In the genomic region with DNA sequence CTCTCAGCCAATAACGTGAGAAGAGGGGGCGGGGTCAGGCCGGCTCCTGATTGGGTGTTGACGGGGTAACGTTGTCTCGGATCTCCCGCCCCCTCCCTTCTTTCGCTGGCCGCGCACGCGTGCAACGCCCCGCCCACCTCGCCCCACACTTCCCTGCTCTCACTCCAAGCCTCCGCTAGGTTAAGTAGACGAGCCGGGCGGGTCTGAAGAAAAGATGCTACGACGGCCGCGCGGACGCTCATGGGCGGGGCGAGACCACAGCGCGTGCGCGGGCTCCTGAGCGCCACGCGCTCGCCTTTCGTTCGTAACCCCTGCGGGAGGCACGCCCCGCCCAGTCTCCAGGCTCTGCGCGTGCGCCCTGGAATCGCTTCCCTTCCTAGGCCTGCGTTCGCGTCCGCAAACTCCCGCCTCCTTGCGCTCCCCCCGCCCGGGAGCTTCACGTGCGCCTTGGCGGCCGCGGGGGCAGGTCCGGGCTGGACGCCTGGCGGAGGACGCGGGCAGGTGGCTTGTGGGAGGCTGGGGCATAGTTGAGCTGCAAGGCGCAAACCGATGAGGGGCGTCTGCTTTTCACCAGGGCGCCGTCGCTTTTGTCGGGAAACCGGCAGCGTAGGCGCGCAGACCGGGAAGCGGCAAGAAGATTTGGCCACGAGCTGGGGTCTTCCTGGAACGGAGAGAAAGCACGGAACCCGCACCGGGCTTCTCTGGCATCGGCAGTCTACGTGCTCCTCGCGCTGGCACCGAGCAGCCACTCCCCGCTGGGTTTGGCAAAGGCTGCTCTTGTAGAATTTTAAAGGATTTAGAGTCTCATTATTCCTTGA, we compare ENCODE assay signal across 1 cellular context.
TF ChIP-seq lines count a peak whose summit lies in the region.

No MANE protein-coding gene starts in this region.

TF ChIP-seq in WTC11, 78 proteins besides CTCF, POLR2A, EP300 and RAD21 (continued from another document and continues in another):
- TF ChIP-seq, protein P1, sequence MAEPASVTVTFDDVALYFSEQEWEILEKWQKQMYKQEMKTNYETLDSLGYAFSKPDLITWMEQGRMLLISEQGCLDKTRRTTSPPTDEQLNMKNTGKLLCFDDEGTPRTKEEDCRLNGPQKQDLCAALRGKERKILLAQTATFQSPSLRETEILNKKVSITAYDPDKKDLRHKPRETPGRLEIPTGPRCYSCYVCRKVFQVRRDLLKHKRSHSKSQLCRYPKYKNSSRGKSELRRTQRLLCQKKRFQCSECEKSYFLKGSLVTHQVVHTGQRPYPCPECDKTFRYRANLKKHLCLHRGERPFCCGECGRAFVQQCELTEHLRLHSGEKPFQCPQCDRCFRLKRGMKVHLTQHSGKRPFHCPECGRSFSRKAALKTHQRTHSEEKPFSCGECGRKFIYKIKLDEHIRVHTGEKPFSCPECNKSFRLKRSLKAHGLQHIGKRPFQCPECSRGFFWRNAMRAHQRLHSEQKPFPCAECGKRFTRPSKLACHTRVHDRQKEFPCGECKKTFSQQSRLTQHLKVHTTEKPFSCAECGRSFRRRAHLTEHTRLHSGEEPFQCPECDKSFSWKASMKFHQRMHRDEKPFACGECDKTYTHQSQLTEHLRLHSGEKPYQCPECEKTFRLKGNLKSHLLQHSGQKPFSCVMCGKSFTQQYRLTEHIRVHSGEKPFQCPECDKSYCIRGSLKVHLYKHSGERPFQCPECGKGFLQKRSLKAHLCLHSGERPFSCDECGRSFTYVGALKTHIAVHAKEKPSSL (CRISPR knock-in tag; conservative IDR thresholded peaks at IDR 0.05) = no peak
- no peak for TF ChIP-seq JAZF1 (CRISPR knock-in tag; IDR thresholded peaks at IDR 0.05)
- TF ChIP-seq, protein P2, sequence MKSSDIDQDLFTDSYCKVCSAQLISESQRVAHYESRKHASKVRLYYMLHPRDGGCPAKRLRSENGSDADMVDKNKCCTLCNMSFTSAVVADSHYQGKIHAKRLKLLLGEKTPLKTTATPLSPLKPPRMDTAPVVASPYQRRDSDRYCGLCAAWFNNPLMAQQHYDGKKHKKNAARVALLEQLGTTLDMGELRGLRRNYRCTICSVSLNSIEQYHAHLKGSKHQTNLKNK (CRISPR knock-in tag; IDR thresholded peaks at IDR 0.05) = no peak
- TF ChIP-seq ZNF263 (CRISPR knock-in tag; IDR thresholded peaks at IDR 0.05; ENCODE audit: low read depth) = peak; percentile 82
- TF ChIP-seq OVOL2 (CRISPR knock-in tag; IDR thresholded peaks at IDR 0.05; ENCODE audit: borderline replicate concordance) = no peak
- TF ChIP-seq ETV6 (CRISPR knock-in tag; IDR thresholded peaks at IDR 0.05) = peak; percentile 99
- no peak for TF ChIP-seq EMX1 (CRISPR knock-in tag; IDR thresholded peaks at IDR 0.05)
- TF ChIP-seq, protein P3, sequence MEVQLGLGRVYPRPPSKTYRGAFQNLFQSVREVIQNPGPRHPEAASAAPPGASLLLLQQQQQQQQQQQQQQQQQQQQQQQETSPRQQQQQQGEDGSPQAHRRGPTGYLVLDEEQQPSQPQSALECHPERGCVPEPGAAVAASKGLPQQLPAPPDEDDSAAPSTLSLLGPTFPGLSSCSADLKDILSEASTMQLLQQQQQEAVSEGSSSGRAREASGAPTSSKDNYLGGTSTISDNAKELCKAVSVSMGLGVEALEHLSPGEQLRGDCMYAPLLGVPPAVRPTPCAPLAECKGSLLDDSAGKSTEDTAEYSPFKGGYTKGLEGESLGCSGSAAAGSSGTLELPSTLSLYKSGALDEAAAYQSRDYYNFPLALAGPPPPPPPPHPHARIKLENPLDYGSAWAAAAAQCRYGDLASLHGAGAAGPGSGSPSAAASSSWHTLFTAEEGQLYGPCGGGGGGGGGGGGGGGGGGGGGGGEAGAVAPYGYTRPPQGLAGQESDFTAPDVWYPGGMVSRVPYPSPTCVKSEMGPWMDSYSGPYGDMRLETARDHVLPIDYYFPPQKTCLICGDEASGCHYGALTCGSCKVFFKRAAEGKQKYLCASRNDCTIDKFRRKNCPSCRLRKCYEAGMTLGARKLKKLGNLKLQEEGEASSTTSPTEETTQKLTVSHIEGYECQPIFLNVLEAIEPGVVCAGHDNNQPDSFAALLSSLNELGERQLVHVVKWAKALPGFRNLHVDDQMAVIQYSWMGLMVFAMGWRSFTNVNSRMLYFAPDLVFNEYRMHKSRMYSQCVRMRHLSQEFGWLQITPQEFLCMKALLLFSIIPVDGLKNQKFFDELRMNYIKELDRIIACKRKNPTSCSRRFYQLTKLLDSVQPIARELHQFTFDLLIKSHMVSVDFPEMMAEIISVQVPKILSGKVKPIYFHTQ (CRISPR knock-in tag; IDR thresholded peaks at IDR 0.05) = no peak
- TF ChIP-seq, protein P4, sequence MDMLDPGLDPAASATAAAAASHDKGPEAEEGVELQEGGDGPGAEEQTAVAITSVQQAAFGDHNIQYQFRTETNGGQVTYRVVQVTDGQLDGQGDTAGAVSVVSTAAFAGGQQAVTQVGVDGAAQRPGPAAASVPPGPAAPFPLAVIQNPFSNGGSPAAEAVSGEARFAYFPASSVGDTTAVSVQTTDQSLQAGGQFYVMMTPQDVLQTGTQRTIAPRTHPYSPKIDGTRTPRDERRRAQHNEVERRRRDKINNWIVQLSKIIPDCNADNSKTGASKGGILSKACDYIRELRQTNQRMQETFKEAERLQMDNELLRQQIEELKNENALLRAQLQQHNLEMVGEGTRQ (CRISPR knock-in tag; IDR thresholded peaks at IDR 0.05) = peak; percentile 83
- no peak for TF ChIP-seq PRRX2 (CRISPR knock-in tag; IDR thresholded peaks at IDR 0.05)
- TF ChIP-seq, protein P5, sequence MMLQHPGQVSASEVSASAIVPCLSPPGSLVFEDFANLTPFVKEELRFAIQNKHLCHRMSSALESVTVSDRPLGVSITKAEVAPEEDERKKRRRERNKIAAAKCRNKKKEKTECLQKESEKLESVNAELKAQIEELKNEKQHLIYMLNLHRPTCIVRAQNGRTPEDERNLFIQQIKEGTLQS (CRISPR knock-in tag; conservative IDR thresholded peaks at IDR 0.05) = peak; percentile 71; the same call in 1 of the 2 replicates
- peak; percentile 80 for TF ChIP-seq NR2C2 (CRISPR knock-in tag; IDR thresholded peaks at IDR 0.05)
- TF ChIP-seq FOXK1 (CRISPR knock-in tag; IDR thresholded peaks at IDR 0.05) = peak; percentile 96
- no peak for TF ChIP-seq GTF2I (CRISPR knock-in tag; conservative IDR thresholded peaks at IDR 0.05)
- peak; percentile 98 for TF ChIP-seq NFE2L1 (CRISPR knock-in tag; IDR thresholded peaks at IDR 0.05)
- TF ChIP-seq, protein P6, sequence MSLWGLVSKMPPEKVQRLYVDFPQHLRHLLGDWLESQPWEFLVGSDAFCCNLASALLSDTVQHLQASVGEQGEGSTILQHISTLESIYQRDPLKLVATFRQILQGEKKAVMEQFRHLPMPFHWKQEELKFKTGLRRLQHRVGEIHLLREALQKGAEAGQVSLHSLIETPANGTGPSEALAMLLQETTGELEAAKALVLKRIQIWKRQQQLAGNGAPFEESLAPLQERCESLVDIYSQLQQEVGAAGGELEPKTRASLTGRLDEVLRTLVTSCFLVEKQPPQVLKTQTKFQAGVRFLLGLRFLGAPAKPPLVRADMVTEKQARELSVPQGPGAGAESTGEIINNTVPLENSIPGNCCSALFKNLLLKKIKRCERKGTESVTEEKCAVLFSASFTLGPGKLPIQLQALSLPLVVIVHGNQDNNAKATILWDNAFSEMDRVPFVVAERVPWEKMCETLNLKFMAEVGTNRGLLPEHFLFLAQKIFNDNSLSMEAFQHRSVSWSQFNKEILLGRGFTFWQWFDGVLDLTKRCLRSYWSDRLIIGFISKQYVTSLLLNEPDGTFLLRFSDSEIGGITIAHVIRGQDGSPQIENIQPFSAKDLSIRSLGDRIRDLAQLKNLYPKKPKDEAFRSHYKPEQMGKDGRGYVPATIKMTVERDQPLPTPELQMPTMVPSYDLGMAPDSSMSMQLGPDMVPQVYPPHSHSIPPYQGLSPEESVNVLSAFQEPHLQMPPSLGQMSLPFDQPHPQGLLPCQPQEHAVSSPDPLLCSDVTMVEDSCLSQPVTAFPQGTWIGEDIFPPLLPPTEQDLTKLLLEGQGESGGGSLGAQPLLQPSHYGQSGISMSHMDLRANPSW (CRISPR knock-in tag; conservative IDR thresholded peaks at IDR 0.05; ENCODE audit: low read depth) = no peak
- peak; percentile 98 for TF ChIP-seq RELA (CRISPR knock-in tag; IDR thresholded peaks at IDR 0.05; ENCODE audit: borderline replicate concordance)
- TF ChIP-seq ESRRA (CRISPR knock-in tag; IDR thresholded peaks at IDR 0.05; ENCODE audit: borderline replicate concordance) = peak; percentile 94
- no peak for TF ChIP-seq GRHL2 (CRISPR knock-in tag; IDR thresholded peaks at IDR 0.05; ENCODE audit: insufficient replicate concordance, severe bottlenecking)
- TF ChIP-seq, protein P7, sequence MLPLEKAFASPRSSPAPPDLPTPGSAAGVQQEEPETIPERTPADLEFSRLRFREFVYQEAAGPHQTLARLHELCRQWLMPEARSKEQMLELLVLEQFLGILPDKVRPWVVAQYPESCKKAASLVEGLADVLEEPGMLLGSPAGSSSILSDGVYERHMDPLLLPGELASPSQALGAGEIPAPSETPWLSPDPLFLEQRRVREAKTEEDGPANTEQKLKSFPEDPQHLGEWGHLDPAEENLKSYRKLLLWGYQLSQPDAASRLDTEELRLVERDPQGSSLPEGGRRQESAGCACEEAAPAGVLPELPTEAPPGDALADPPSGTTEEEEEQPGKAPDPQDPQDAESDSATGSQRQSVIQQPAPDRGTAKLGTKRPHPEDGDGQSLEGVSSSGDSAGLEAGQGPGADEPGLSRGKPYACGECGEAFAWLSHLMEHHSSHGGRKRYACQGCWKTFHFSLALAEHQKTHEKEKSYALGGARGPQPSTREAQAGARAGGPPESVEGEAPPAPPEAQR (CRISPR knock-in tag; IDR thresholded peaks at IDR 0.05) = no peak
- 0 out of 2 replicates have a peak, but pooled peaks have one; percentile 53 for TF ChIP-seq CBFB (CRISPR knock-in tag; IDR thresholded peaks at IDR 0.05; ENCODE audit: low read depth)
- TF ChIP-seq, protein P8, sequence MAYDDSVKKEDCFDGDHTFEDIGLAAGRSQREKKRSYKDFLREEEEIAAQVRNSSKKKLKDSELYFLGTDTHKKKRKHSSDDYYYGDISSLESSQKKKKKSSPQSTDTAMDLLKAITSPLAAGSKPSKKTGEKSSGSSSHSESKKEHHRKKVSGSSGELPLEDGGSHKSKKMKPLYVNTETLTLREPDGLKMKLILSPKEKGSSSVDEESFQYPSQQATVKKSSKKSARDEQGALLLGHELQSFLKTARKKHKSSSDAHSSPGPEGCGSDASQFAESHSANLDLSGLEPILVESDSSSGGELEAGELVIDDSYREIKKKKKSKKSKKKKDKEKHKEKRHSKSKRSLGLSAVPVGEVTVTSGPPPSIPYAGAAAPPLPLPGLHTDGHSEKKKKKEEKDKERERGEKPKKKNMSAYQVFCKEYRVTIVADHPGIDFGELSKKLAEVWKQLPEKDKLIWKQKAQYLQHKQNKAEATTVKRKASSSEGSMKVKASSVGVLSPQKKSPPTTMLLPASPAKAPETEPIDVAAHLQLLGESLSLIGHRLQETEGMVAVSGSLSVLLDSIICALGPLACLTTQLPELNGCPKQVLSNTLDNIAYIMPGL (CRISPR knock-in tag; IDR thresholded peaks at IDR 0.05) = peak; percentile 92
- TF ChIP-seq FOXJ3 (CRISPR knock-in tag; IDR thresholded peaks at IDR 0.05; ENCODE audit: borderline replicate concordance) = no peak
- TF ChIP-seq MYBL2 (CRISPR knock-in tag; IDR thresholded peaks at IDR 0.05) = peak; percentile 98
- TF ChIP-seq, protein P9, sequence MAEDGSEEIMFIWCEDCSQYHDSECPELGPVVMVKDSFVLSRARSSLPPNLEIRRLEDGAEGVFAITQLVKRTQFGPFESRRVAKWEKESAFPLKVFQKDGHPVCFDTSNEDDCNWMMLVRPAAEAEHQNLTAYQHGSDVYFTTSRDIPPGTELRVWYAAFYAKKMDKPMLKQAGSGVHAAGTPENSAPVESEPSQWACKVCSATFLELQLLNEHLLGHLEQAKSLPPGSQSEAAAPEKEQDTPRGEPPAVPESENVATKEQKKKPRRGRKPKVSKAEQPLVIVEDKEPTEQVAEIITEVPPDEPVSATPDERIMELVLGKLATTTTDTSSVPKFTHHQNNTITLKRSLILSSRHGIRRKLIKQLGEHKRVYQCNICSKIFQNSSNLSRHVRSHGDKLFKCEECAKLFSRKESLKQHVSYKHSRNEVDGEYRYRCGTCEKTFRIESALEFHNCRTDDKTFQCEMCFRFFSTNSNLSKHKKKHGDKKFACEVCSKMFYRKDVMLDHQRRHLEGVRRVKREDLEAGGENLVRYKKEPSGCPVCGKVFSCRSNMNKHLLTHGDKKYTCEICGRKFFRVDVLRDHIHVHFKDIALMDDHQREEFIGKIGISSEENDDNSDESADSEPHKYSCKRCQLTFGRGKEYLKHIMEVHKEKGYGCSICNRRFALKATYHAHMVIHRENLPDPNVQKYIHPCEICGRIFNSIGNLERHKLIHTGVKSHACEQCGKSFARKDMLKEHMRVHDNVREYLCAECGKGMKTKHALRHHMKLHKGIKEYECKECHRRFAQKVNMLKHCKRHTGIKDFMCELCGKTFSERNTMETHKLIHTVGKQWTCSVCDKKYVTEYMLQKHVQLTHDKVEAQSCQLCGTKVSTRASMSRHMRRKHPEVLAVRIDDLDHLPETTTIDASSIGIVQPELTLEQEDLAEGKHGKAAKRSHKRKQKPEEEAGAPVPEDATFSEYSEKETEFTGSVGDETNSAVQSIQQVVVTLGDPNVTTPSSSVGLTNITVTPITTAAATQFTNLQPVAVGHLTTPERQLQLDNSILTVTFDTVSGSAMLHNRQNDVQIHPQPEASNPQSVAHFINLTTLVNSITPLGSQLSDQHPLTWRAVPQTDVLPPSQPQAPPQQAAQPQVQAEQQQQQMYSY (CRISPR knock-in tag; IDR thresholded peaks at IDR 0.05) = peak; percentile 84
- TF ChIP-seq GABPB1 (CRISPR knock-in tag; IDR thresholded peaks at IDR 0.05) = peak; percentile 95
- TF ChIP-seq IRF2 (CRISPR knock-in tag; IDR thresholded peaks at IDR 0.05; ENCODE audit: borderline replicate concordance, low read depth) = peak; percentile 91
- TF ChIP-seq, protein P10, sequence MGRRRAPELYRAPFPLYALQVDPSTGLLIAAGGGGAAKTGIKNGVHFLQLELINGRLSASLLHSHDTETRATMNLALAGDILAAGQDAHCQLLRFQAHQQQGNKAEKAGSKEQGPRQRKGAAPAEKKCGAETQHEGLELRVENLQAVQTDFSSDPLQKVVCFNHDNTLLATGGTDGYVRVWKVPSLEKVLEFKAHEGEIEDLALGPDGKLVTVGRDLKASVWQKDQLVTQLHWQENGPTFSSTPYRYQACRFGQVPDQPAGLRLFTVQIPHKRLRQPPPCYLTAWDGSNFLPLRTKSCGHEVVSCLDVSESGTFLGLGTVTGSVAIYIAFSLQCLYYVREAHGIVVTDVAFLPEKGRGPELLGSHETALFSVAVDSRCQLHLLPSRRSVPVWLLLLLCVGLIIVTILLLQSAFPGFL (CRISPR knock-in tag; IDR thresholded peaks at IDR 0.05; ENCODE audit: borderline replicate concordance) = peak; percentile 92
- no peak for TF ChIP-seq NFATC4 (CRISPR knock-in tag; IDR thresholded peaks at IDR 0.05)
- TF ChIP-seq ZNF138 (CRISPR knock-in tag; conservative IDR thresholded peaks at IDR 0.05) = peak; percentile 91; the same call in 1 of the 2 replicates
- peak; percentile 47; the same call in 1 of the 2 replicates for TF ChIP-seq ELF4 (CRISPR knock-in tag; IDR thresholded peaks at IDR 0.05; ENCODE audit: low read depth)
- TF ChIP-seq, protein P11, sequence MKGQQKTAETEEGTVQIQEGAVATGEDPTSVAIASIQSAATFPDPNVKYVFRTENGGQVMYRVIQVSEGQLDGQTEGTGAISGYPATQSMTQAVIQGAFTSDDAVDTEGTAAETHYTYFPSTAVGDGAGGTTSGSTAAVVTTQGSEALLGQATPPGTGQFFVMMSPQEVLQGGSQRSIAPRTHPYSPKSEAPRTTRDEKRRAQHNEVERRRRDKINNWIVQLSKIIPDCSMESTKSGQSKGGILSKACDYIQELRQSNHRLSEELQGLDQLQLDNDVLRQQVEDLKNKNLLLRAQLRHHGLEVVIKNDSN (CRISPR knock-in tag; IDR thresholded peaks at IDR 0.05) = peak; percentile 91
- TF ChIP-seq SOX15 (CRISPR knock-in tag; IDR thresholded peaks at IDR 0.05) = no peak
- no peak for TF ChIP-seq RORB (CRISPR knock-in tag; IDR thresholded peaks at IDR 0.05)
- no peak for TF ChIP-seq ZNF416 (CRISPR knock-in tag; IDR thresholded peaks at IDR 0.05)
